ENCODE assay signal across 18 cellular contexts in genomic region chr3:7160689-7161088, GRCh38.
A peak's percentile ranks its signal among the peaks of the same experiment; 100 is the strongest.
DNase-seq lines count a peak whose midpoint lies in the region; ATAC-seq and TF ChIP-seq lines count a peak whose summit lies in the region.
"Had no signal": no experiment of that assay in that cellular context is flagged by ENCODE, and none has a peak within 500 bp of the region (broad histone marks: within the 10 kb centered on the region; RNA-seq: fewer than 3 reads in every experiment).

No MANE protein-coding gene starts in this region.

- TF ChIP-seq POLR2A in prostate gland (IDR thresholded peaks at IDR 0.05): no peak
- TF ChIP-seq POLR2A in gastroesophageal sphincter (IDR thresholded peaks at IDR 0.05): no peak

- TF ChIP-seq CTCF in C4-2B (conservative IDR thresholded peaks at IDR 0.05): no peak
- no peak for TF ChIP-seq CTCF in LNCaP clone FGC (IDR thresholded peaks at IDR 0.05; ENCODE audit: control insufficient read depth, extremely low read depth, insufficient read depth)
- no peak for TF ChIP-seq CTCF in prostate gland (IDR thresholded peaks at IDR 0.05)
- TF ChIP-seq CTCF in gastroesophageal sphincter (IDR thresholded peaks at IDR 0.05): no peak

- no peak overlapping the region for H3K4me3 ChIP-seq in LNCaP clone FGC (ENCODE audit: low read depth, low read length)
- no peak overlapping the region for H3K4me3 ChIP-seq in prostate gland
- no peak overlapping the region for H3K4me3 ChIP-seq in aorta (ENCODE audit: low read length in 2 of 2)
- H3K4me3 ChIP-seq in gastroesophageal sphincter: no peak overlapping the region
- H3K4me3 ChIP-seq: A549, BLaER1 had no signal

- ATAC-seq in aorta (ENCODE audit: low FRiP score) (no peak), gastroesophageal sphincter (no peak)
- ATAC-seq: A549; CD8-positive, alpha-beta T cell had no signal

- TF ChIP-seq EP300 in gastroesophageal sphincter (IDR thresholded peaks at IDR 0.05): no peak

- H3K9me3 ChIP-seq in prostate gland (no peaks in the 10 kb centered on the region), aorta (ENCODE audit: control insufficient read depth, low read length) (no peaks in the 10 kb centered on the region), gastroesophageal sphincter (no peaks in the 10 kb centered on the region)
- H3K9me3 ChIP-seq: A549, BE2C, BLaER1, Caco-2 had no signal

- intact Hi-C loops in prostate gland (cut with DNase I): loop anchor here (10.0 kb wide), 1 partner anchor 224 kb away; no protein-coding TSS in a partner anchor
- intact Hi-C loops in aorta (cut with DNase I): no loop called here

- H3K36me3 ChIP-seq in prostate gland: no peaks in the 10 kb centered on the region
- no peaks in the 10 kb centered on the region for H3K36me3 ChIP-seq in aorta (ENCODE audit: control insufficient read depth in 1 of 2, insufficient read depth in 2 of 2, low read length in 1 of 2)
- H3K36me3 ChIP-seq in gastroesophageal sphincter: no peaks in the 10 kb centered on the region
- H3K36me3 ChIP-seq: BE2C, BLaER1 had no signal

- H3K4me1 ChIP-seq in prostate gland (replicated peaks) (peaks cover 10% of the 10 kb centered on the region), aorta (ENCODE audit: control insufficient read depth in 1 of 2, insufficient read depth in 2 of 2, low read length in 2 of 2) (peaks cover 2 to 5% of the 10 kb centered on the region in 2 donors), gastroesophageal sphincter (peaks cover 0 to 11% (median 0%) of the 10 kb centered on the region in 3 donors)
- H3K4me1 ChIP-seq: A549, BE2C, BLaER1, Caco-2 had no signal

- WGBS in prostate gland: 47% methylated on average over 2 of the region's 2 CpGs
- WGBS in aorta, 2 donors: 60 to 73% methylated on average over 2 of the region's 2 CpGs
- WGBS in gastroesophageal sphincter (ENCODE audit: low coverage in 1 of 2), 2 donors: 70 to 100% methylated on average over 2 of the region's 2 CpGs

- no peaks in the 10 kb centered on the region for H3K27me3 ChIP-seq in prostate gland (replicated peaks; ENCODE audit: insufficient read depth)
- H3K27me3 ChIP-seq in aorta (ENCODE audit: control insufficient read depth in 1 of 2, insufficient read depth in 2 of 2, low read length in 1 of 2): no peaks in the 10 kb centered on the region
- no peaks in the 10 kb centered on the region for H3K27me3 ChIP-seq in gastroesophageal sphincter
- H3K27me3 ChIP-seq: BE2C, BLaER1 had no signal

- DNase-seq in LNCaP clone FGC (ENCODE audit: low read depth): peak; percentile 99
- peak; percentile 3 for DNase-seq in dermis blood vessel endothelial cell
- peak; percentile 66 for DNase-seq in prostate gland (ENCODE audit: low spot score)
- DNase-seq in aorta: no peak
- no peak for DNase-seq in activated CD4-positive, alpha-beta T cell treated with anti-CD3 and anti-CD28 coated beads for 1 hour
- DNase-seq in NCI-H2029 treated with DMSO at 0.1 percent for 48 hours (lab: John Stamatoyannopoulos, UW): no peak
- DNase-seq: BE2C; C1 segment of cervical spinal cord; Caco-2; Calu3; CD4-positive, alpha-beta T cell; CD8-positive, alpha-beta T cell; DMS79 treated with DMSO at 0.1 percent for 48 hours; GF-D8 had no signal

- H3K27ac ChIP-seq in C4-2B (peak overlapping the region; percentile 83; the same call in 1 of the 2 replicates), prostate gland (peak overlapping the region; percentile 70 to 84), aorta (ENCODE audit: low read depth in 1 of 2, low read length in 2 of 2) (no peak overlapping the region), gastroesophageal sphincter (no peak overlapping the region)
- H3K27ac ChIP-seq: A549, BLaER1 had no signal

Comparison
In these comparisons a context has a peak if more than half of its experiments do, and no peak if none do; other contexts are left out.
1. H3K27ac ChIP-seq: peak in C4-2B (single experiment) and prostate gland (2 of 2); none in aorta (0 of 2) and gastroesophageal sphincter (0 of 4).
2. DNase-seq: peak in LNCaP clone FGC (single experiment), dermis blood vessel endothelial cell (single experiment) and prostate gland (single experiment); none in aorta (0 of 2), activated CD4-positive, alpha-beta T cell treated with anti-CD3 and anti-CD28 coated beads for 1 hour (single experiment) and NCI-H2029 treated with DMSO at 0.1 percent for 48 hours (single experiment).